8 cellular contexts compared by ENCODE assay signal in the genomic region with DNA sequence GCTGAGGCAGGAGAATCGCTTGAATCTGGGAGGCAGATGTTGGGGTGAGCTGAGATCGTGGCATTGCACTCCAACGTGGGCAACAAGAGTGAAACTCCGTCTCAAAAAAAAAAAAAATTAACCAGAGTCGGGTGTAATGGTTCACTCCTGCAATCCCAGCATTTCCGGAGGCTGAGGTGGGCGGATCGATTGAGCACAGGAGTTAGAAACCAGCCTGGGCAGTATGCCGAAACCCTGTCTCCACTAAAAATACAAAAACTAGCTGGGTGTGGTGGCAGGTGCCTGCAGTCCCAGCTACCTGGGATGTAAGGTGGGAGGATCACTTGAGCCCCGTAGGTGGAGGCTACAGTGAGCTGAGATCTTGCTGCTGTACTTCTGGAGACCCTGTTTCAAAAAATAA. TPM values are rescaled to one million over a fixed set of nuclear protein-coding genes. Genes with fewer than 3 reads are reported as not detected.
DNase-seq lines count a peak whose midpoint lies in the region; ATAC-seq and TF ChIP-seq lines count a peak whose summit lies in the region.
"Had no signal": no experiment of that assay in that cellular context is flagged by ENCODE, and none has a peak within 500 bp of the region (broad histone marks: within the 10 kb centered on the region; RNA-seq: fewer than 3 reads in every experiment).

No MANE protein-coding gene starts in this region.

- H2BK12ac ChIP-seq in trophoblast cell (ENCODE audit: low read length): peak overlapping the region; percentile 17

- H3K79me1 ChIP-seq in trophoblast cell (ENCODE audit: low read length): peaks cover 21% of the 10 kb centered on the region

- peak overlapping the region; percentile 90 for H3K27ac Mint-ChIP-seq in endodermal cell

- peak overlapping the region; percentile 77 for H3K4me3 ChIP-seq in GM12864 (ENCODE audit: low read depth, low read length)
- peak overlapping the region; percentile 96 for H3K4me3 ChIP-seq in PC-3 (ENCODE audit: low read length)
- peak overlapping the region; percentile 97 for H3K4me3 ChIP-seq in endodermal cell (ENCODE audit: low read length)
- H3K4me3 ChIP-seq in trophoblast cell (ENCODE audit: low read depth, low read length): no peak overlapping the region

- H3K9me3 ChIP-seq in PC-3 (ENCODE audit: low read length): no peaks in the 10 kb centered on the region
- no peaks in the 10 kb centered on the region for H3K9me3 ChIP-seq in endodermal cell (ENCODE audit: control insufficient read depth, low read length)
- no peaks in the 10 kb centered on the region for H3K9me3 ChIP-seq in trophoblast cell (ENCODE audit: insufficient read depth, low read depth, low read length)

- H3K36me3 ChIP-seq in PC-3 (ENCODE audit: low read depth, low read length) (peaks cover 27% of the 10 kb centered on the region), endodermal cell (ENCODE audit: control insufficient read depth, insufficient read depth, low read length) (peaks cover 41% of the 10 kb centered on the region), trophoblast cell (ENCODE audit: control insufficient read depth in 1 of 2, insufficient read depth in 2 of 2, low read length in 2 of 2) (peaks cover 26 to 31% of the 10 kb centered on the region in 2 experiments)

- no peaks in the 10 kb centered on the region for H3K9me2 ChIP-seq in PC-3 (replicated peaks; ENCODE audit: low read length)

- H3K27me3 Mint-ChIP-seq in endodermal cell (ENCODE audit: insufficient read depth): no peaks in the 10 kb centered on the region

- no peaks in the 10 kb centered on the region for H3K27me3 ChIP-seq in PC-3 (ENCODE audit: low read length)
- no peaks in the 10 kb centered on the region for H3K27me3 ChIP-seq in endodermal cell (ENCODE audit: control insufficient read depth, insufficient read depth, low read length, poor library complexity, severe bottlenecking)
- H3K27me3 ChIP-seq in trophoblast cell (ENCODE audit: insufficient read depth, low read length): no peaks in the 10 kb centered on the region

- intact Hi-C loops in PC-3 (cut with micrococcal nuclease): no loop called here

- peak overlapping the region; percentile 65 for H3K4ac ChIP-seq in trophoblast cell (ENCODE audit: low read depth, low read length)

- no peak overlapping the region for H4K91ac ChIP-seq in trophoblast cell (ENCODE audit: low read depth, low read length)

- peak overlapping the region; percentile 97 for H3K9ac ChIP-seq in PC-3 (ENCODE audit: low read length)
- no peak overlapping the region for H3K9ac ChIP-seq in endodermal cell (ENCODE audit: extremely low read depth, low read length, poor library complexity, severe bottlenecking)
- no peak overlapping the region for H3K9ac ChIP-seq in trophoblast cell (ENCODE audit: low read length)

- peak overlapping the region; percentile 47 for H3K18ac ChIP-seq in trophoblast cell (ENCODE audit: low read length)

- H3K4me1 ChIP-seq in PC-3 (ENCODE audit: insufficient read depth, low read length) (peaks cover 32% of the 10 kb centered on the region), endodermal cell (ENCODE audit: control insufficient read depth, insufficient read depth, low read length) (peaks cover 10% of the 10 kb centered on the region), trophoblast cell (ENCODE audit: control insufficient read depth in 1 of 2, insufficient read depth in 2 of 2, low read length in 2 of 2) (peaks cover 8 to 27% of the 10 kb centered on the region in 2 experiments)

- H2AFZ ChIP-seq in PC-3 (ENCODE audit: low read length) (no peak overlapping the region), trophoblast cell (ENCODE audit: insufficient read depth, low read length, poor library complexity) (no peak overlapping the region)

- no peak overlapping the region for H4K8ac ChIP-seq in trophoblast cell (ENCODE audit: low read depth, low read length)

- no peak overlapping the region for H2AK5ac ChIP-seq in trophoblast cell (ENCODE audit: low read length)

- CTCF ChIA-PET in PC-3 (lab: Charles Lee): no interaction called here

- H3K4me1 Mint-ChIP-seq in endodermal cell: peaks cover 17% of the 10 kb centered on the region

- POLR2A ChIA-PET in PC-3 (lab: Charles Lee; ENCODE audit: unreplicated experiment): no interaction called here

- no peaks in the 10 kb centered on the region for H3K9me3 Mint-ChIP-seq in endodermal cell

- no TSS peak for BruUV-seq in PC-3 (replicated peaks; lab: Mats Ljungman, UMichigan)

- WGBS in endodermal cell (ENCODE audit: insufficient coverage in 1 of 2, insufficient read length in 1 of 2), 2 experiments: 92 to 94% methylated on average over 9 to 10 of the region's 10 CpGs
- WGBS in trophoblast cell (ENCODE audit: extremely low coverage, insufficient coverage, insufficient read length): no CpG with 5 or more reads among the region's 10 CpGs

- H2BK5ac ChIP-seq in trophoblast cell (ENCODE audit: low read depth, low read length, poor library complexity): no peak overlapping the region

- H3K14ac ChIP-seq in trophoblast cell (ENCODE audit: low read length): no peak overlapping the region

- H3F3A ChIP-seq in PC-3 (ENCODE audit: low read length, unreplicated experiment): no peaks in the 10 kb centered on the region

- H3K4me2 ChIP-seq in PC-3 (ENCODE audit: low read length) (peak overlapping the region; percentile 100), trophoblast cell (ENCODE audit: low read length) (peak overlapping the region; percentile 87)

- ATAC-seq in PC-3 (no peak), HG02885 (IDR thresholded peaks at IDR 0.05; ENCODE audit: poor library complexity, unreplicated experiment) (no peak)
- ATAC-seq: Right ventricle myocardium inferior had no signal

- TF ChIP-seq CTCF in GM12864 (IDR thresholded peaks at IDR 0.05; ENCODE audit: low read depth, low read length, missing control alignments): no peak
- TF ChIP-seq CTCF in PC-3 (conservative IDR thresholded peaks at IDR 0.05; ENCODE audit: low read depth, low read length): no peak
- TF ChIP-seq CTCF in endodermal cell (conservative IDR thresholded peaks at IDR 0.05): no peak

- H3K36me3 Mint-ChIP-seq in endodermal cell (ENCODE audit: low read depth): peaks cover 30% of the 10 kb centered on the region

- peaks cover 23% of the 10 kb centered on the region for H4K20me1 ChIP-seq in PC-3 (ENCODE audit: low read length)

- H3K23ac ChIP-seq in trophoblast cell (ENCODE audit: low read length): no peak overlapping the region

- no peak overlapping the region for H2BK120ac ChIP-seq in trophoblast cell (ENCODE audit: insufficient read depth, low read length, poor library complexity)

- DNase-seq in GM12864 (ENCODE audit: low read depth): no peak
- no peak for DNase-seq in PC-3
- DNase-seq in endodermal cell: no peak
- DNase-seq in trophoblast cell: no peak
- no peak for DNase-seq in NCI-H2081 (lab: John Stamatoyannopoulos, UW)
- DNase-seq in nucleus accumbens (lab: John Stamatoyannopoulos, UW): no peak

- peak overlapping the region; percentile 90 for H3K27ac ChIP-seq in PC-3 (ENCODE audit: low read length)
- H3K27ac ChIP-seq in endodermal cell (ENCODE audit: low read depth, low read length): no peak overlapping the region
- H3K27ac ChIP-seq in trophoblast cell (ENCODE audit: low read depth, low read length): peak overlapping the region; percentile 98

- peak overlapping the region; percentile 84 for H3K4me3 Mint-ChIP-seq in endodermal cell

- no peak overlapping the region for H4K12ac ChIP-seq in trophoblast cell (ENCODE audit: low read depth, low read length)

- peaks cover 62% of the 10 kb centered on the region for H3K79me2 ChIP-seq in PC-3 (ENCODE audit: low read length)
- H3K79me2 ChIP-seq in trophoblast cell (ENCODE audit: control insufficient read depth, insufficient read depth, low read length, poor library complexity): peaks cover 13% of the 10 kb centered on the region

RNA-seq across cellular contexts. Expression of a gene that starts 1.5 kb away (rescaled TPM):
- total RNA-seq in PC-3 (2014; rRNA removed): 99.0 and 128 TPM in 2 replicates
- total RNA-seq in endodermal cell: 100 to 1,000 TPM in 1 of 2 donors, 10 to 100 TPM in 1; 95.2 to 122 TPM
- 76.3 TPM for polyA plus RNA-seq in endodermal cell (2013, experiment 1 of 2)
- 73.8 TPM for polyA plus RNA-seq in endodermal cell (2013, experiment 2 of 2)
- 75.2 TPM in 2 replicates for polyA plus RNA-seq in trophoblast cell (2013)

RNA-seq across cellular contexts. Expression of a gene that starts 16.9 kb away (rescaled TPM):
- total RNA-seq in PC-3 (2014; rRNA removed): 34.8 and 40.5 TPM in 2 replicates
- total RNA-seq in endodermal cell: 10 to 100 TPM; 70.9 to 74.2 TPM
- polyA plus RNA-seq in endodermal cell (2013, experiment 1 of 2): 40.4 TPM
- polyA plus RNA-seq in endodermal cell (2013, experiment 2 of 2): 39.2 TPM
- 31.6 and 32.5 TPM in 2 replicates for polyA plus RNA-seq in trophoblast cell (2013)

RNA-seq across cellular contexts. Expression of a gene that starts 43.7 kb away (rescaled TPM):
- total RNA-seq in PC-3 (2014; rRNA removed) (0.63 and 1.2 TPM in 2 replicates), endodermal cell (1 to 10 TPM in 1 of 2 donors, under 1 TPM in 1; 0.79 to 1.3 TPM)
- 0.57 TPM for polyA plus RNA-seq in endodermal cell (2013, experiment 1 of 2)
- polyA plus RNA-seq in endodermal cell (2013, experiment 2 of 2): 1.1 TPM
- 0.19 and 0.27 TPM in 2 replicates for polyA plus RNA-seq in trophoblast cell (2013)
